9 cellular contexts compared by ENCODE assay signal in genomic region chr4:6343950-6344408, GRCh38.
DNase-seq lines count a peak whose midpoint lies in the region; TF ChIP-seq lines count a peak whose summit lies in the region.
"Had no signal": no experiment of that assay in that cellular context is flagged by ENCODE, and none has a peak within 500 bp of the region (broad histone marks: within the 10 kb centered on the region; RNA-seq: fewer than 3 reads in every experiment).

No MANE protein-coding gene starts in this region.

- TF ChIP-seq RAD21 in Ishikawa (IDR thresholded peaks at IDR 0.05; ENCODE audit: low read depth), result peak; percentile 62

- no peak overlapping the region for H3K4me3 Mint-ChIP-seq in activated T-helper 1 cell treated with anti-CD3 and anti-CD28 coated beads, Interleukin-12 subunit alpha, Interleukin-12 subunit beta, Interleukin-2, Interleukin-4 antibody, amounts not matched to agents 30 ng/mL and 10 ng/mL and 1 ng/mL, durations not matched to agents 14 hours and 24 hours and 36 hours
- H3K4me3 Mint-ChIP-seq: activated naive CD8-positive, alpha-beta T cell treated with anti-CD3 and anti-CD28 coated beads, Interleukin-2, amount 10 ng/mL, durations not matched to agents 7 days and 5 days had no signal

- no peaks in the 10 kb centered on the region for H3K9me3 Mint-ChIP-seq in activated T-helper 1 cell treated with anti-CD3 and anti-CD28 coated beads, Interleukin-12 subunit alpha, Interleukin-12 subunit beta, Interleukin-2, Interleukin-4 antibody, amounts not matched to agents 30 ng/mL and 10 ng/mL and 1 ng/mL, durations not matched to agents 14 hours and 24 hours and 36 hours
- H3K9me3 Mint-ChIP-seq: activated naive CD8-positive, alpha-beta T cell treated with anti-CD3 and anti-CD28 coated beads, Interleukin-2, amount 10 ng/mL, durations not matched to agents 7 days and 5 days had no signal

- peaks cover 4% of the 10 kb centered on the region for H3K4me1 Mint-ChIP-seq in activated T-helper 1 cell treated with anti-CD3 and anti-CD28 coated beads, Interleukin-12 subunit alpha, Interleukin-12 subunit beta, Interleukin-2, Interleukin-4 antibody, amounts not matched to agents 30 ng/mL and 10 ng/mL and 1 ng/mL, durations not matched to agents 14 hours and 24 hours and 36 hours (ENCODE audit: low read depth)

- in situ Hi-C loops in T47D (cut with HindIII; ENCODE audit: low pct_unique_long_range_greater_than_20kb, low sequenced_read_pairs), result no loop called here

- DNase-seq in EH (ENCODE audit: low read depth) (peak; percentile 42), T47D (ENCODE audit: low read depth in 1 of 2, low spot score in 1 of 2) (peak; percentile 60 to 63), myocyte (ENCODE audit: low read depth) (peak; percentile 34), NCI-H1436 treated with DMSO at 0.1 percent for 48 hours (lab: John Stamatoyannopoulos, UW) (no peak), SHP77 (lab: John Stamatoyannopoulos, UW) (no peak)
- no peak for DNase-seq in stimulated activated CD8-positive, alpha-beta memory T cell treated with anti-CD3 and anti-CD28 coated beads, Interleukin-4, amount 100 ng/mL, for 48 hours
- DNase-seq in activated T-helper 1 cell treated with anti-CD3 and anti-CD28 coated beads, Interleukin-12 subunit alpha, Interleukin-12 subunit beta, Interleukin-2, Interleukin-4 antibody, amounts not matched to agents 30 ng/mL and 10 ng/mL and 1 ng/mL, durations not matched to agents 14 hours and 24 hours and 36 hours (ENCODE audit: low spot score), result no peak
- DNase-seq: activated naive CD8-positive, alpha-beta T cell treated with anti-CD3 and anti-CD28 coated beads, Interleukin-2, amount 10 ng/mL, durations not matched to agents 7 days and 5 days had no signal

- no peak overlapping the region for H3K27ac Mint-ChIP-seq in activated T-helper 1 cell treated with anti-CD3 and anti-CD28 coated beads, Interleukin-12 subunit alpha, Interleukin-12 subunit beta, Interleukin-2, Interleukin-4 antibody, amounts not matched to agents 30 ng/mL and 10 ng/mL and 1 ng/mL, durations not matched to agents 14 hours and 24 hours and 36 hours
- H3K27ac Mint-ChIP-seq: activated naive CD8-positive, alpha-beta T cell treated with anti-CD3 and anti-CD28 coated beads, Interleukin-2, amount 10 ng/mL, durations not matched to agents 7 days and 5 days had no signal

- peaks cover 16% of the 10 kb centered on the region for H3K27me3 Mint-ChIP-seq in activated T-helper 1 cell treated with anti-CD3 and anti-CD28 coated beads, Interleukin-12 subunit alpha, Interleukin-12 subunit beta, Interleukin-2, Interleukin-4 antibody, amounts not matched to agents 30 ng/mL and 10 ng/mL and 1 ng/mL, durations not matched to agents 14 hours and 24 hours and 36 hours (ENCODE audit: insufficient read depth)

- intact Hi-C loops in activated T-helper 1 cell treated with anti-CD3 and anti-CD28 coated beads, Interleukin-12 subunit alpha, Interleukin-12 subunit beta, Interleukin-2, Interleukin-4 antibody, amounts not matched to agents 30 ng/mL and 10 ng/mL and 1 ng/mL, durations not matched to agents 14 hours and 24 hours and 36 hours (cut with micrococcal nuclease), result no loop called here

- no peak for TF ChIP-seq EP300 in Ishikawa (IDR thresholded peaks at IDR 0.05; ENCODE audit: borderline replicate concordance)

- H3K36me3 Mint-ChIP-seq in activated T-helper 1 cell treated with anti-CD3 and anti-CD28 coated beads, Interleukin-12 subunit alpha, Interleukin-12 subunit beta, Interleukin-2, Interleukin-4 antibody, amounts not matched to agents 30 ng/mL and 10 ng/mL and 1 ng/mL, durations not matched to agents 14 hours and 24 hours and 36 hours (ENCODE audit: low read depth), result no peaks in the 10 kb centered on the region
- H3K36me3 Mint-ChIP-seq: activated naive CD8-positive, alpha-beta T cell treated with anti-CD3 and anti-CD28 coated beads, Interleukin-2, amount 10 ng/mL, durations not matched to agents 7 days and 5 days had no signal

TF ChIP-seq in Ishikawa, 13 proteins besides CTCF, POLR2A, EP300 and RAD21:
- no peak for TF ChIP-seq TAF1 (IDR thresholded peaks at IDR 0.05; ENCODE audit: low read depth)
- TF ChIP-seq TCF12 (IDR thresholded peaks at IDR 0.05; ENCODE audit: low read depth), result no peak
- TF ChIP-seq CEBPB (IDR thresholded peaks at IDR 0.05), result no peak
- no peak for TF ChIP-seq TEAD4 (IDR thresholded peaks at IDR 0.05)
- TF ChIP-seq NFIC (IDR thresholded peaks at IDR 0.05), result no peak
- TF ChIP-seq ZBTB7A (IDR thresholded peaks at IDR 0.05; ENCODE audit: low read depth), result no peak
- TF ChIP-seq EGR1 (IDR thresholded peaks at IDR 0.05), result no peak
- no peak for TF ChIP-seq MAX (IDR thresholded peaks at IDR 0.05)
- TF ChIP-seq CREB1 (IDR thresholded peaks at IDR 0.05; ENCODE audit: low read depth), result no peak
- TF ChIP-seq FOXM1 (IDR thresholded peaks at IDR 0.05; ENCODE audit: borderline replicate concordance, low read depth), result no peak
- TF ChIP-seq REST (IDR thresholded peaks at IDR 0.05; ENCODE audit: low read depth), result no peak
- no peak for TF ChIP-seq YY1 (IDR thresholded peaks at IDR 0.05; ENCODE audit: low read depth)
- TF ChIP-seq USF1 (IDR thresholded peaks at IDR 0.05), result no peak

Comparison
In these comparisons a context has a peak if more than half of its experiments do, and no peak if none do; other contexts are left out.
1. DNase-seq: peak in EH (single experiment), T47D (2 of 2) and myocyte (single experiment); none in NCI-H1436 treated with DMSO at 0.1 percent for 48 hours (single experiment), stimulated activated CD8-positive, alpha-beta memory T cell treated with anti-CD3 and anti-CD28 coated beads, Interleukin-4, amount 100 ng/mL, for 48 hours (single experiment), activated T-helper 1 cell treated with anti-CD3 and anti-CD28 coated beads, Interleukin-12 subunit alpha, Interleukin-12 subunit beta, Interleukin-2, Interleukin-4 antibody, amounts not matched to agents 30 ng/mL and 10 ng/mL and 1 ng/mL, durations not matched to agents 14 hours and 24 hours and 36 hours (single experiment) and SHP77 (0 of 2).